ENCODE assay signal across 10 cellular contexts in genomic region chr11:113587318-113587739, GRCh38.
DNase-seq lines count a peak whose midpoint lies in the region; ATAC-seq and TF ChIP-seq lines count a peak whose summit lies in the region.
"Had no signal": no experiment of that assay in that cellular context is flagged by ENCODE, and none has a peak within 500 bp of the region (broad histone marks: within the 10 kb centered on the region; RNA-seq: fewer than 3 reads in every experiment).

No MANE protein-coding gene starts in this region.

- peak overlapping the region; percentile 54 for H3K4me3 Mint-ChIP-seq in activated T-helper 17 cell treated with anti-CD3 and anti-CD28 coated beads, Interleukin-2, amount 50 U/mL, for 72 hours
- H3K4me3 Mint-ChIP-seq in effector memory CD8-positive, alpha-beta T cell: no peak overlapping the region
- no peak overlapping the region for H3K4me3 Mint-ChIP-seq in endothelial cell (ENCODE audit: unreplicated experiment)
- H3K4me3 Mint-ChIP-seq: brain had no signal

- TF ChIP-seq CTCF in endothelial cell (IDR thresholded peaks at IDR 0.05; ENCODE audit: unreplicated experiment): no peak

- H3K4me1 Mint-ChIP-seq in activated T-helper 17 cell treated with anti-CD3 and anti-CD28 coated beads, Interleukin-2, amount 50 U/mL, for 72 hours: peaks cover 9% of the 10 kb centered on the region
- no peaks in the 10 kb centered on the region for H3K4me1 Mint-ChIP-seq in effector memory CD8-positive, alpha-beta T cell (ENCODE audit: low read depth in 2 of 2)
- no peaks in the 10 kb centered on the region for H3K4me1 Mint-ChIP-seq in endothelial cell (ENCODE audit: unreplicated experiment)

- no peaks in the 10 kb centered on the region for H3K36me3 Mint-ChIP-seq in activated T-helper 17 cell treated with anti-CD3 and anti-CD28 coated beads, Interleukin-2, amount 50 U/mL, for 72 hours (ENCODE audit: low read depth)
- no peaks in the 10 kb centered on the region for H3K36me3 Mint-ChIP-seq in effector memory CD8-positive, alpha-beta T cell (ENCODE audit: insufficient read depth)
- H3K36me3 Mint-ChIP-seq in endothelial cell (ENCODE audit: low read depth, unreplicated experiment): no peaks in the 10 kb centered on the region

- peak overlapping the region; percentile 91 for H3K27ac Mint-ChIP-seq in activated T-helper 17 cell treated with anti-CD3 and anti-CD28 coated beads, Interleukin-2, amount 50 U/mL, for 72 hours
- H3K27ac Mint-ChIP-seq in effector memory CD8-positive, alpha-beta T cell: no peak overlapping the region
- H3K27ac Mint-ChIP-seq in endothelial cell (ENCODE audit: unreplicated experiment): no peak overlapping the region
- H3K27ac Mint-ChIP-seq: brain had no signal

- peak; percentile 64 for DNase-seq in AG20443 (ENCODE audit: low spot score)
- DNase-seq in NCI-H2227 treated with DMSO at 0.1 percent for 48 hours (lab: John Stamatoyannopoulos, UW): no peak
- no peak for DNase-seq in LoVo (ENCODE audit: low spot score)
- no peak for DNase-seq in effector memory CD8-positive, alpha-beta T cell
- DNase-seq in endothelial cell (ENCODE audit: low spot score): no peak
- DNase-seq: DND-41 had no signal

- H3K27me3 Mint-ChIP-seq in activated T-helper 17 cell treated with anti-CD3 and anti-CD28 coated beads, Interleukin-2, amount 50 U/mL, for 72 hours: peaks cover 19% of the 10 kb centered on the region
- H3K27me3 Mint-ChIP-seq in effector memory CD8-positive, alpha-beta T cell: peaks cover 12 to 24% of the 10 kb centered on the region in 2 donors
- H3K27me3 Mint-ChIP-seq in endothelial cell (ENCODE audit: unreplicated experiment): no peaks in the 10 kb centered on the region

- peaks cover 3% of the 10 kb centered on the region for H3K9me3 Mint-ChIP-seq in activated T-helper 17 cell treated with anti-CD3 and anti-CD28 coated beads, Interleukin-2, amount 50 U/mL, for 72 hours
- no peaks in the 10 kb centered on the region for H3K9me3 Mint-ChIP-seq in effector memory CD8-positive, alpha-beta T cell
- no peaks in the 10 kb centered on the region for H3K9me3 Mint-ChIP-seq in endothelial cell (ENCODE audit: unreplicated experiment)
- H3K9me3 Mint-ChIP-seq: brain had no signal

- ATAC-seq in GM19035 (IDR thresholded peaks at IDR 0.05; ENCODE audit: unreplicated experiment): peak; percentile 97
- ATAC-seq in HG03108 (IDR thresholded peaks at IDR 0.05; ENCODE audit: unreplicated experiment): peak; percentile 92
- peak; percentile 98 for ATAC-seq in activated T-helper 17 cell treated with anti-CD3 and anti-CD28 coated beads, Interleukin-2, amount 50 U/mL, for 72 hours (replicated peaks)
- ATAC-seq in effector memory CD8-positive, alpha-beta T cell (replicated peaks): no peak
